ENCODE assay signal across 31 cellular contexts in the genomic region with DNA sequence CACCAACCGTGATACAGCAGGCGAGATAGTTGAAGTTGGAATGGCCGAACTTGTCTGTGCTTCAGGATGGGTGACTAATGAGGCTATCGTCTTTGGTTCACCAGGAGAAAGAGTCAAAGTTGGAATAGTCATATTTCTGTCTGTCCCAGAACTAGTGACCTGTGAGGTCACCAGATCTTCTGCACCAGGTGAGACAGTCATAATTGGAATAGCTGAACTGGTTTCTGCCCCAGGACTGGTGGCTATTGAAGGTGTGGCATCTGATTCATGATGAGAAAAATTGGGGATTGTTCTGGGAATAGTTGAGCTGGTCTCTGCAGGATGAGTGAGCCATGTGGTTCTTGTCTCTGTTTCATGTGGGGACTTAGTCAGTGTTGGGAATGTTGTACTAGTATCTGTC.
"Had no signal": no experiment of that assay in that cellular context is flagged by ENCODE, and none has a peak within 500 bp of the region (broad histone marks: within the 10 kb centered on the region; RNA-seq: fewer than 3 reads in every experiment).

No MANE protein-coding gene starts in this region.

- DNase-seq: activated CD4-positive, alpha-beta memory T cell treated with anti-CD3 and anti-CD28 coated beads for 36 hours; activated CD4-positive, alpha-beta T cell treated with anti-CD3 and anti-CD28 coated beads for 36 hours; activated CD4-positive, alpha-beta T cell treated with anti-CD3 and anti-CD28 coated beads, Interleukin-2, amount 10 ng/mL, durations not matched to agents 24 days and 14 days; activated CD4-positive, CD25-positive, alpha-beta regulatory T cell; activated CD4-positive, CD25-positive, alpha-beta regulatory T cell treated with anti-CD3 and anti-CD28 coated beads, Interleukin-2, amount 50 U/mL, for 72 hours; activated CD8-positive, alpha-beta memory T cell treated with anti-CD3 and anti-CD28 coated beads, Interleukin-2, amount 10 ng/mL, durations not matched to agents 7 days and 5 days; activated CD8-positive, alpha-beta memory T cell treated with anti-CD3 and anti-CD28 coated beads, Interleukin-2, amount 50 U/mL, for 4 hours; activated CD8-positive, alpha-beta T cell treated with anti-CD3 and anti-CD28 coated beads, Interleukin-2, amount 10 ng/mL, durations not matched to agents 7 days and 5 days; activated gamma-delta T cell; activated naive CD4-positive, alpha-beta T cell; activated naive CD4-positive, alpha-beta T cell treated with anti-CD3 and anti-CD28 coated beads, Interleukin-2, amount 10 ng/mL, durations not matched to agents 7 days and 5 days; activated naive CD8-positive, alpha-beta T cell treated with anti-CD3 and anti-CD28 coated beads, Interleukin-2, amount 10 ng/mL, durations not matched to agents 7 days and 5 days; activated T-cell treated with anti-CD3 and anti-CD28 coated beads, Interleukin-2, amount 50 U/mL, for 1 hour; activated T-cell treated with anti-CD3 and anti-CD28 coated beads, Interleukin-2, amount 50 U/mL, for 48 hours; central memory CD4-positive, alpha-beta T cell; cerebellar nuclear complex; colonic mucosa; effector CD8-positive, alpha-beta T cell; esophagus squamous epithelium; foreskin melanocyte; T-helper 1 cell; T-helper 17 cell; T1000 had no signal

- H3K4me3 Mint-ChIP-seq: activated CD4-positive, alpha-beta memory T cell treated with anti-CD3 and anti-CD28 coated beads for 36 hours; activated CD4-positive, alpha-beta T cell treated with anti-CD3 and anti-CD28 coated beads for 36 hours; activated CD4-positive, alpha-beta T cell treated with anti-CD3 and anti-CD28 coated beads, Interleukin-2, amount 10 ng/mL, durations not matched to agents 24 days and 14 days; activated CD8-positive, alpha-beta memory T cell treated with anti-CD3 and anti-CD28 coated beads, Interleukin-2, amount 10 ng/mL, durations not matched to agents 7 days and 5 days; activated CD8-positive, alpha-beta T cell treated with anti-CD3 and anti-CD28 coated beads, Interleukin-2, amount 10 ng/mL, durations not matched to agents 7 days and 5 days; activated naive CD4-positive, alpha-beta T cell treated with anti-CD3 and anti-CD28 coated beads, Interleukin-2, amount 10 ng/mL, durations not matched to agents 7 days and 5 days; activated naive CD8-positive, alpha-beta T cell treated with anti-CD3 and anti-CD28 coated beads, Interleukin-2, amount 10 ng/mL, durations not matched to agents 7 days and 5 days; brain; T-helper 17 cell; T-helper 2 cell treated with Interferon-gamma antibody and Interleukin-4, amounts not matched to agents 5 μg/mL and 100 μg/mL, for 36 hours had no signal

- H3K27me3 ChIP-seq: ascending aorta, cardiac muscle cell, colonic mucosa had no signal

- ATAC-seq: activated CD4-positive, alpha-beta T cell treated with anti-CD3 and anti-CD28 coated beads for 36 hours; activated CD8-positive, alpha-beta memory T cell treated with anti-CD3 and anti-CD28 coated beads, Interleukin-2, amount 10 ng/mL, durations not matched to agents 7 days and 5 days; activated CD8-positive, alpha-beta T cell treated with anti-CD3 and anti-CD28 coated beads, Interleukin-2, amount 10 ng/mL, durations not matched to agents 7 days and 5 days; activated naive CD4-positive, alpha-beta T cell treated with anti-CD3 and anti-CD28 coated beads, Interleukin-2, amount 50 U/mL, for 72 hours; gastroesophageal sphincter; T-helper 17 cell had no signal

- H3K36me3 ChIP-seq: ascending aorta, breast epithelium, cardiac muscle cell, colonic mucosa, esophagus squamous epithelium, gastroesophageal sphincter had no signal

- H3K9me3 Mint-ChIP-seq: activated CD4-positive, alpha-beta memory T cell treated with anti-CD3 and anti-CD28 coated beads for 36 hours; activated naive CD8-positive, alpha-beta T cell treated with anti-CD3 and anti-CD28 coated beads, Interleukin-2, amount 10 ng/mL, durations not matched to agents 7 days and 5 days had no signal

- H3K4me1 Mint-ChIP-seq: activated CD4-positive, alpha-beta T cell treated with anti-CD3 and anti-CD28 coated beads for 36 hours; activated CD4-positive, alpha-beta T cell treated with anti-CD3 and anti-CD28 coated beads, Interleukin-2, amount 10 ng/mL, durations not matched to agents 24 days and 14 days; activated CD8-positive, alpha-beta memory T cell treated with anti-CD3 and anti-CD28 coated beads, Interleukin-2, amount 10 ng/mL, durations not matched to agents 7 days and 5 days; activated naive CD4-positive, alpha-beta T cell treated with anti-CD3 and anti-CD28 coated beads, Interleukin-2, amount 10 ng/mL, durations not matched to agents 7 days and 5 days; activated naive CD8-positive, alpha-beta T cell treated with anti-CD3 and anti-CD28 coated beads, Interleukin-2, amount 10 ng/mL, durations not matched to agents 7 days and 5 days; brain had no signal

- H3K9me3 ChIP-seq: ascending aorta, breast epithelium, colonic mucosa, esophagus squamous epithelium had no signal

- H3K4me1 ChIP-seq: ascending aorta, breast epithelium, colonic mucosa, esophagus squamous epithelium, gastroesophageal sphincter had no signal

- H3K4me3 ChIP-seq: ascending aorta, breast epithelium, cardiac muscle cell, colonic mucosa, esophagus squamous epithelium, gastroesophageal sphincter had no signal

- H3K27me3 Mint-ChIP-seq: activated CD4-positive, alpha-beta T cell treated with anti-CD3 and anti-CD28 coated beads, Interleukin-2, amount 10 ng/mL, durations not matched to agents 24 days and 14 days; activated CD8-positive, alpha-beta memory T cell treated with anti-CD3 and anti-CD28 coated beads, Interleukin-2, amount 10 ng/mL, durations not matched to agents 7 days and 5 days; activated naive CD4-positive, alpha-beta T cell treated with anti-CD3 and anti-CD28 coated beads, Interleukin-2, amount 10 ng/mL, durations not matched to agents 7 days and 5 days; brain had no signal

- H3K36me3 Mint-ChIP-seq: activated CD4-positive, alpha-beta memory T cell treated with anti-CD3 and anti-CD28 coated beads for 36 hours; activated CD8-positive, alpha-beta memory T cell treated with anti-CD3 and anti-CD28 coated beads, Interleukin-2, amount 10 ng/mL, durations not matched to agents 7 days and 5 days; activated naive CD4-positive, alpha-beta T cell treated with anti-CD3 and anti-CD28 coated beads, Interleukin-2, amount 10 ng/mL, durations not matched to agents 7 days and 5 days; activated naive CD8-positive, alpha-beta T cell treated with anti-CD3 and anti-CD28 coated beads, Interleukin-2, amount 10 ng/mL, durations not matched to agents 7 days and 5 days; brain had no signal

- H3K27ac ChIP-seq: ascending aorta, breast epithelium, cardiac muscle cell, colonic mucosa, epithelial cell of prostate, esophagus squamous epithelium, gastroesophageal sphincter had no signal

- H3K27ac Mint-ChIP-seq: activated CD4-positive, alpha-beta memory T cell treated with anti-CD3 and anti-CD28 coated beads for 36 hours; activated CD4-positive, alpha-beta T cell treated with anti-CD3 and anti-CD28 coated beads for 36 hours; activated CD4-positive, alpha-beta T cell treated with anti-CD3 and anti-CD28 coated beads, Interleukin-2, amount 10 ng/mL, durations not matched to agents 24 days and 14 days; activated CD8-positive, alpha-beta memory T cell treated with anti-CD3 and anti-CD28 coated beads, Interleukin-2, amount 10 ng/mL, durations not matched to agents 7 days and 5 days; activated CD8-positive, alpha-beta T cell treated with anti-CD3 and anti-CD28 coated beads, Interleukin-2, amount 10 ng/mL, durations not matched to agents 7 days and 5 days; activated naive CD4-positive, alpha-beta T cell treated with anti-CD3 and anti-CD28 coated beads, Interleukin-2, amount 10 ng/mL, durations not matched to agents 7 days and 5 days; activated naive CD4-positive, alpha-beta T cell treated with anti-CD3 and anti-CD28 coated beads, Interleukin-2, amount 50 U/mL, for 72 hours; activated naive CD8-positive, alpha-beta T cell treated with anti-CD3 and anti-CD28 coated beads, Interleukin-2, amount 10 ng/mL, durations not matched to agents 7 days and 5 days; brain; T-helper 17 cell; T-helper 2 cell treated with Interferon-gamma antibody and Interleukin-4, amounts not matched to agents 5 μg/mL and 100 μg/mL, for 36 hours had no signal
